ENCODE assay signal across 15 cellular contexts in genomic region chr3:71389191-71389590, GRCh38.
DNase-seq lines count a peak whose midpoint lies in the region; ATAC-seq, FAIRE-seq and TF ChIP-seq lines count a peak whose summit lies in the region.
"Had no signal": no experiment of that assay in that cellular context is flagged by ENCODE, and none has a peak within 500 bp of the region (broad histone marks: within the 10 kb centered on the region; RNA-seq: fewer than 3 reads in every experiment).

No MANE protein-coding gene starts in this region.

- DNase-seq in stimulated activated naive CD8-positive, alpha-beta T cell treated with anti-CD3 and anti-CD28 coated beads, Interleukin-15, Interleukin-2, amounts not matched to agents 100 U/mL and 50 U/mL, for 24 hours = no peak
- peak; percentile 19 for DNase-seq in NCI-H345 treated with DMSO at 0.1 percent for 48 hours (lab: John Stamatoyannopoulos, UW; ENCODE audit: unreplicated experiment)
- DNase-seq in K562 (ENCODE audit: extremely low read depth in 1 of 4, low spot score in 3 of 4) = no peak
- DNase-seq in upper lobe of right lung = no peak
- no peak for DNase-seq in H4 (ENCODE audit: low spot score)
- no peak for DNase-seq in RPMI8226
- DNase-seq in NCI-H2107 (lab: John Stamatoyannopoulos, UW) = no peak
- DNase-seq: cortex of kidney, glutamatergic neuron, NCI-H1694 had no signal

- no peaks in the 10 kb centered on the region for H3K27me3 ChIP-seq in K562 (ENCODE audit: control insufficient read depth in 2 of 2, insufficient read depth in 2 of 2, low read length in 2 of 2)
- no peaks in the 10 kb centered on the region for H3K27me3 ChIP-seq in upper lobe of right lung
- H3K27me3 ChIP-seq: vagina had no signal

- H2AFZ ChIP-seq in K562 (ENCODE audit: low read depth, low read length) = no peak overlapping the region

- H3K9me3 Mint-ChIP-seq in stimulated activated naive CD8-positive, alpha-beta T cell treated with anti-CD3 and anti-CD28 coated beads, Interleukin-15, Interleukin-2, amounts not matched to agents 100 ng/mL and 50 ng/mL, for 24 hours = no peaks in the 10 kb centered on the region
- H3K9me3 Mint-ChIP-seq: activated T-helper 17 cell treated with anti-CD3 and anti-CD28 coated beads, Interleukin-2, amount 50 U/mL, for 72 hours had no signal

- WGBS in K562 (ENCODE audit: insufficient coverage, low coverage, missing lambda C conversion rate) = 72% methylated on average over 3 of the region's 10 CpGs

- peak overlapping the region; percentile 42 for H3K4me3 Mint-ChIP-seq in stimulated activated naive CD8-positive, alpha-beta T cell treated with anti-CD3 and anti-CD28 coated beads, Interleukin-15, Interleukin-2, amounts not matched to agents 100 ng/mL and 50 ng/mL, for 24 hours

- no peak for TF ChIP-seq EP300 in K562 (IDR thresholded peaks at IDR 0.05; ENCODE audit: low read length)

- CTCF ChIA-PET in K562 (lab: Yijun Ruan, JAX; ENCODE audit: low intra/inter-chr PET ratio) = no interaction called here

- H3K4me3 ChIP-seq in K562 (no peak overlapping the region), upper lobe of right lung (no peak overlapping the region)
- H3K4me3 ChIP-seq: vagina had no signal

- H3K27ac Mint-ChIP-seq in stimulated activated naive CD8-positive, alpha-beta T cell treated with anti-CD3 and anti-CD28 coated beads, Interleukin-15, Interleukin-2, amounts not matched to agents 100 ng/mL and 50 ng/mL, for 24 hours = peak overlapping the region; percentile 97

- TF ChIP-seq CTCF in K562 (IDR thresholded peaks at IDR 0.05 in 2 of 3, conservative IDR thresholded peaks at IDR 0.05 in 1 of 3; ENCODE audit: insufficient read depth in 2 of 3, low read depth in 1 of 3, low read length in 3 of 3) (no peak), upper lobe of right lung (IDR thresholded peaks at IDR 0.05) (no peak)

- H3K9me3 ChIP-seq in K562 (replicated peaks; ENCODE audit: control insufficient read depth, insufficient read depth, low read depth, low read length) (no peaks in the 10 kb centered on the region), upper lobe of right lung (no peaks in the 10 kb centered on the region)
- H3K9me3 ChIP-seq: vagina had no signal

- H3K36me3 ChIP-seq in K562 (ENCODE audit: control insufficient read depth, insufficient read depth, low read length) (no peaks in the 10 kb centered on the region), upper lobe of right lung (no peaks in the 10 kb centered on the region)
- H3K36me3 ChIP-seq: vagina had no signal

- in situ Hi-C loops in K562 (cut with MboI) = no loop called here

- H3K4me2 ChIP-seq in K562 (ENCODE audit: insufficient read depth, low read length) = no peak overlapping the region

- no peaks in the 10 kb centered on the region for H3K36me3 Mint-ChIP-seq in stimulated activated naive CD8-positive, alpha-beta T cell treated with anti-CD3 and anti-CD28 coated beads, Interleukin-15, Interleukin-2, amounts not matched to agents 100 ng/mL and 50 ng/mL, for 24 hours (ENCODE audit: low read depth)

- FAIRE-seq in K562 (lab: Jason Lieb, UNC) = no peak
- FAIRE-seq: TTC549 had no signal

- H3K27ac ChIP-seq in K562 (ENCODE audit: extremely low read depth, low read depth, low read length) (no peak overlapping the region), upper lobe of right lung (peak overlapping the region; percentile 37)
- H3K27ac ChIP-seq: vagina had no signal

- H3K79me2 ChIP-seq in K562 (ENCODE audit: control insufficient read depth, insufficient read depth, low read length) = no peaks in the 10 kb centered on the region; the same call in 1 of the 3 replicates

- H3K4me1 Mint-ChIP-seq in stimulated activated naive CD8-positive, alpha-beta T cell treated with anti-CD3 and anti-CD28 coated beads, Interleukin-15, Interleukin-2, amounts not matched to agents 100 ng/mL and 50 ng/mL, for 24 hours (ENCODE audit: low read depth) = peaks cover 96% of the 10 kb centered on the region

- no peak for ATAC-seq in stimulated activated naive CD8-positive, alpha-beta T cell treated with anti-CD3 and anti-CD28 coated beads, Interleukin-15, Interleukin-2, amounts not matched to agents 100 U/mL and 50 U/mL, for 24 hours
- ATAC-seq in K562 = no peak
- ATAC-seq in upper lobe of right lung = no peak
- ATAC-seq: HCT116 had no signal

- no peak for TF ChIP-seq RAD21 in K562 (CRISPR knock-in tag; conservative IDR thresholded peaks at IDR 0.05 in 1 of 2, IDR thresholded peaks at IDR 0.05 in 1 of 2)

- H3K9ac ChIP-seq in K562 (ENCODE audit: insufficient read depth in 1 of 2, low read depth in 2 of 2, low read length in 2 of 2) = no peak overlapping the region

- H4K20me1 ChIP-seq in K562 (replicated peaks; ENCODE audit: control insufficient read depth, insufficient read depth, low read length) = no peaks in the 10 kb centered on the region

- TF ChIP-seq POLR2A in K562 (conservative IDR thresholded peaks at IDR 0.05) = no peak

- no TSS peak for BruUV-seq in K562 (replicated peaks; lab: Mats Ljungman, UMichigan)

- H3K4me1 ChIP-seq in K562 (replicated peaks in 1 of 2; ENCODE audit: control insufficient read depth in 2 of 2, insufficient read depth in 2 of 2, low read length in 2 of 2) (peaks cover 0 to 31% of the 10 kb centered on the region in 2 experiments; a peak in 4 of 5 replicates), upper lobe of right lung (peaks cover 37% of the 10 kb centered on the region)

- no peaks in the 10 kb centered on the region for H3K27me3 Mint-ChIP-seq in stimulated activated naive CD8-positive, alpha-beta T cell treated with anti-CD3 and anti-CD28 coated beads, Interleukin-15, Interleukin-2, amounts not matched to agents 100 ng/mL and 50 ng/mL, for 24 hours
- H3K27me3 Mint-ChIP-seq: activated T-helper 17 cell treated with anti-CD3 and anti-CD28 coated beads, Interleukin-2, amount 50 U/mL, for 72 hours had no signal

- no peaks in the 10 kb centered on the region for H3K9me1 ChIP-seq in K562 (ENCODE audit: control insufficient read depth, insufficient read depth, low read length)

- POLR2A ChIA-PET in K562 (lab: Yijun Ruan, JAX) = interaction anchor here (1.7 kb wide), 1 partner anchor 8 kb away, joined by 3 read pairs; no protein-coding TSS in a partner anchor

- intact Hi-C loops in K562 (cut with micrococcal nuclease) (no loop called here), upper lobe of right lung (cut with DNase I) (no loop called here)

TF ChIP-seq in K562, 482 proteins besides CTCF, POLR2A, EP300 and RAD21:
- TF ChIP-seq, protein P1, sequence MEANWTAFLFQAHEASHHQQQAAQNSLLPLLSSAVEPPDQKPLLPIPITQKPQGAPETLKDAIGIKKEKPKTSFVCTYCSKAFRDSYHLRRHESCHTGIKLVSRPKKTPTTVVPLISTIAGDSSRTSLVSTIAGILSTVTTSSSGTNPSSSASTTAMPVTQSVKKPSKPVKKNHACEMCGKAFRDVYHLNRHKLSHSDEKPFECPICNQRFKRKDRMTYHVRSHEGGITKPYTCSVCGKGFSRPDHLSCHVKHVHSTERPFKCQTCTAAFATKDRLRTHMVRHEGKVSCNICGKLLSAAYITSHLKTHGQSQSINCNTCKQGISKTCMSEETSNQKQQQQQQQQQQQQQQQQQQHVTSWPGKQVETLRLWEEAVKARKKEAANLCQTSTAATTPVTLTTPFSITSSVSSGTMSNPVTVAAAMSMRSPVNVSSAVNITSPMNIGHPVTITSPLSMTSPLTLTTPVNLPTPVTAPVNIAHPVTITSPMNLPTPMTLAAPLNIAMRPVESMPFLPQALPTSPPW (CRISPR knock-in tag; IDR thresholded peaks at IDR 0.05) = peak; percentile 20; the same call in 1 of the 2 replicates
- TF ChIP-seq, protein P2, sequence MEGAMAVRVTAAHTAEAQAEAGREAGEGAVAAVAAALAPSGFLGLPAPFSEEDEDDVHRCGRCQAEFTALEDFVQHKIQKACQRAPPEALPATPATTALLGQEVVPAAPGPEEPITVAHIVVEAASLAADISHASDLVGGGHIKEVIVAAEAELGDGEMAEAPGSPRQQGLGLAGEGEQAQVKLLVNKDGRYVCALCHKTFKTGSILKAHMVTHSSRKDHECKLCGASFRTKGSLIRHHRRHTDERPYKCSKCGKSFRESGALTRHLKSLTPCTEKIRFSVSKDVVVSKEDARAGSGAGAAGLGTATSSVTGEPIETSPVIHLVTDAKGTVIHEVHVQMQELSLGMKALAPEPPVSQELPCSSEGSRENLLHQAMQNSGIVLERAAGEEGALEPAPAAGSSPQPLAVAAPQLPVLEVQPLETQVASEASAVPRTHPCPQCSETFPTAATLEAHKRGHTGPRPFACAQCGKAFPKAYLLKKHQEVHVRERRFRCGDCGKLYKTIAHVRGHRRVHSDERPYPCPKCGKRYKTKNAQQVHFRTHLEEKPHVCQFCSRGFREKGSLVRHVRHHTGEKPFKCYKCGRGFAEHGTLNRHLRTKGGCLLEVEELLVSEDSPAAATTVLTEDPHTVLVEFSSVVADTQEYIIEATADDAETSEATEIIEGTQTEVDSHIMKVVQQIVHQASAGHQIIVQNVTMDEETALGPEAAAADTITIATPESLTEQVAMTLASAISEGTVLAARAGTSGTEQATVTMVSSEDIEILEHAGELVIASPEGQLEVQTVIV (CRISPR knock-in tag; IDR thresholded peaks at IDR 0.05; ENCODE audit: borderline replicate concordance) = no peak
